ENCODE assay signal across 20 cellular contexts in the genomic region with DNA sequence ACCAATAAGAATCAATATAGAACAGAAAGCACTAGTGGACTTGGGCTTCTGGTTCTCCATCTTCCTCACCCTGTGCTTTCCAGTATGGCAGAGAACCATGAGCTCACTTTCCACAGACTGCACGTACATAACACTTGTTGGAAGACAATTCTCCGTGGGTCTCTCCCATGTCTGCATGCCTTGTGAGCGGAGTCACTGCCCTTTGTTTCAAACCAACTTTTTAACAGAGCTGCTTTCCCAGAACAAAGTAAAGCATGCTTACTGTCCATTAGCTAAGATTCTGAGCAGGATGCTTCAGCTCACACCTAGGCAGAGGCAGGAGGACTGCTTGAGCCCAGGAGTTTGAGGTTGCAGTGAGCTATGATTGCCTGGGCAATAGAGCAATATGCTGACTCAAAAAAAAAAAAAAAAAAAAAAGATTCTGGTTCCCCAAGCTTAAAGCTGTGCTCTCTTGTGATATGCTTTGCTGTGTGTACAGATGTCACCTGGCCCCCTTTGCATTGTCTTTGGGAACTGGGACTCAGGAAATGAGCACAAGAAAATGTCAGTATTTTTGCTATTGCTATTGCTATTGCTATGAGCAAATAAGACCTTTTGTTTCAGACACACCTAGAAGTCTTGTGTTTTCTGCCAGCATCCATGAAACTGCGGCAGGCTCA. TPM values are rescaled to one million over a fixed set of nuclear protein-coding genes. Genes with fewer than 3 reads are reported as not detected.
DNase-seq lines count a peak whose midpoint lies in the region; ATAC-seq, FAIRE-seq and TF ChIP-seq lines count a peak whose summit lies in the region.
"Had no signal": no experiment of that assay in that cellular context is flagged by ENCODE, and none has a peak within 500 bp of the region (broad histone marks: within the 10 kb centered on the region; RNA-seq: fewer than 3 reads in every experiment).

No MANE protein-coding gene starts in this region.

- H3K27me3 ChIP-seq in WERI-Rb-1 (ENCODE audit: insufficient read depth, low read depth, severe bottlenecking) (no peaks in the 10 kb centered on the region), mesendoderm (ENCODE audit: insufficient read depth, low read length, poor library complexity) (no peaks in the 10 kb centered on the region), psoas muscle (ENCODE audit: insufficient read depth in 3 of 3, low read length in 2 of 3) (no peaks in the 10 kb centered on the region)
- H3K27me3 ChIP-seq: cardiac muscle cell had no signal

- DNase-seq in activated CD8-positive, alpha-beta memory T cell treated with anti-CD3 and anti-CD28 coated beads, Interleukin-2, amount 10 ng/mL, durations not matched to agents 7 days and 5 days, result no peak
- DNase-seq in activated CD8-positive, alpha-beta memory T cell treated with anti-CD3 and anti-CD28 coated beads, Interleukin-2, amount 50 U/mL, for 4 hours, result no peak
- no peak for DNase-seq in WERI-Rb-1
- DNase-seq in mesenteric fat pad (ENCODE audit: low spot score), result peak; percentile 8
- no peak for DNase-seq in urothelium cell line (ENCODE audit: low spot score)
- DNase-seq in NCI-H1105 (lab: John Stamatoyannopoulos, UW), result no peak
- no peak for DNase-seq in mesendoderm
- DNase-seq in psoas muscle, result no peak
- DNase-seq: activated CD4-positive, alpha-beta T cell treated with anti-CD3 and anti-CD28 coated beads for 48 hours; activated naive CD4-positive, alpha-beta T cell treated with anti-CD3 and anti-CD28 coated beads, Interleukin-2, amount 10 ng/mL, durations not matched to agents 7 days and 5 days; activated T-cell treated with anti-CD3 and anti-CD28 coated beads for 4 hours; DMS79; effector memory CD8-positive, alpha-beta T cell; left ventricle myocardium inferior; naive thymus-derived CD8-positive, alpha-beta T cell; NCI-H2029 treated with DMSO at 0.1 percent for 48 hours; NCI-H748 treated with DMSO at 0.1 percent for 48 hours; Right ventricle myocardium superior had no signal

- H3K36me3 ChIP-seq in WERI-Rb-1, result no peaks in the 10 kb centered on the region
- H3K36me3 ChIP-seq in mesendoderm (ENCODE audit: control insufficient read depth, insufficient read depth, low read length), result no peaks in the 10 kb centered on the region
- no peaks in the 10 kb centered on the region for H3K36me3 ChIP-seq in psoas muscle (ENCODE audit: insufficient read depth in 1 of 2, low read depth in 1 of 2)
- H3K36me3 ChIP-seq: cardiac muscle cell, left ventricle myocardium inferior had no signal

- H3K79me1 ChIP-seq in mesendoderm (ENCODE audit: low read length), result no peaks in the 10 kb centered on the region

- no peaks in the 10 kb centered on the region for H3K9me3 Mint-ChIP-seq in activated CD8-positive, alpha-beta memory T cell treated with anti-CD3 and anti-CD28 coated beads, Interleukin-2, amount 10 ng/mL, durations not matched to agents 7 days and 5 days (ENCODE audit: low read depth)
- H3K9me3 Mint-ChIP-seq: activated naive CD4-positive, alpha-beta T cell treated with anti-CD3 and anti-CD28 coated beads, Interleukin-2, amount 10 ng/mL, durations not matched to agents 7 days and 5 days; effector memory CD8-positive, alpha-beta T cell; naive thymus-derived CD8-positive, alpha-beta T cell had no signal

- no peak overlapping the region for H3K4ac ChIP-seq in mesendoderm (ENCODE audit: low read depth, low read length)

- H3K56ac ChIP-seq in mesendoderm (ENCODE audit: low read length), result no peak overlapping the region

- H3K18ac ChIP-seq in mesendoderm (ENCODE audit: low read length), result no peak overlapping the region

- no peak overlapping the region for H4K5ac ChIP-seq in mesendoderm (ENCODE audit: low read length)

- intact Hi-C loops in psoas muscle (cut with DNase I), result no loop called here

- no peaks in the 10 kb centered on the region for H3K27me3 Mint-ChIP-seq in activated CD8-positive, alpha-beta memory T cell treated with anti-CD3 and anti-CD28 coated beads, Interleukin-2, amount 10 ng/mL, durations not matched to agents 7 days and 5 days
- H3K27me3 Mint-ChIP-seq: effector memory CD8-positive, alpha-beta T cell had no signal

- no peak overlapping the region for H3K4me3 Mint-ChIP-seq in activated CD8-positive, alpha-beta memory T cell treated with anti-CD3 and anti-CD28 coated beads, Interleukin-2, amount 10 ng/mL, durations not matched to agents 7 days and 5 days
- H3K4me3 Mint-ChIP-seq: activated naive CD4-positive, alpha-beta T cell treated with anti-CD3 and anti-CD28 coated beads, Interleukin-2, amount 10 ng/mL, durations not matched to agents 7 days and 5 days; effector memory CD8-positive, alpha-beta T cell; naive thymus-derived CD8-positive, alpha-beta T cell had no signal

- H3K27ac ChIP-seq in WERI-Rb-1, result peak overlapping the region; percentile 34; the same call in 1 of the 2 replicates
- no peak overlapping the region for H3K27ac ChIP-seq in mesendoderm (ENCODE audit: low read depth, low read length)
- no peak overlapping the region for H3K27ac ChIP-seq in psoas muscle
- H3K27ac ChIP-seq: C4-2B, cardiac muscle cell, left ventricle myocardium inferior had no signal

- H3K4me1 ChIP-seq in mesendoderm (ENCODE audit: control insufficient read depth, low read depth, low read length) (no peaks in the 10 kb centered on the region), psoas muscle (peaks cover 20% of the 10 kb centered on the region)

- H2AK5ac ChIP-seq in mesendoderm (ENCODE audit: low read length), result no peak overlapping the region

- H3K4me2 ChIP-seq in mesendoderm (ENCODE audit: low read length), result no peak overlapping the region

- H3K9me3 ChIP-seq in WERI-Rb-1 (ENCODE audit: severe bottlenecking) (no peaks in the 10 kb centered on the region), psoas muscle (no peaks in the 10 kb centered on the region)
- H3K9me3 ChIP-seq: left ventricle myocardium inferior had no signal

- peak; percentile 23 for ATAC-seq in activated CD8-positive, alpha-beta memory T cell treated with anti-CD3 and anti-CD28 coated beads, Interleukin-2, amount 10 ng/mL, durations not matched to agents 7 days and 5 days
- no peak for ATAC-seq in psoas muscle
- ATAC-seq: effector memory CD8-positive, alpha-beta T cell; naive thymus-derived CD8-positive, alpha-beta T cell had no signal

- no peak overlapping the region for H2BK15ac ChIP-seq in mesendoderm (replicated peaks; ENCODE audit: low read depth)

- CTCF ChIA-PET in activated CD8-positive, alpha-beta memory T cell treated with anti-CD3 and anti-CD28 coated beads, Interleukin-2, amount 10 ng/mL, durations not matched to agents 7 days and 5 days (lab: Charles Lee), result interaction anchor here (1.0 to 3.2 kb wide), 8 partner anchors 9 to 30 kb away, joined by 3 to 23 read pairs (median 6); no protein-coding TSS in a partner anchor

- H3K23ac ChIP-seq in mesendoderm (ENCODE audit: low read length), result no peak overlapping the region

- no peak for TF ChIP-seq CTCF in WERI-Rb-1 (IDR thresholded peaks at IDR 0.05; ENCODE audit: low read depth, low read length)
- TF ChIP-seq CTCF in psoas muscle (IDR thresholded peaks at IDR 0.05), result no peak

- H2BK5ac ChIP-seq in mesendoderm (ENCODE audit: low read length), result no peak overlapping the region

- H2BK120ac ChIP-seq in mesendoderm (ENCODE audit: low read depth, low read length), result no peak overlapping the region

- peaks cover 3% of the 10 kb centered on the region for H3K4me1 Mint-ChIP-seq in activated CD8-positive, alpha-beta memory T cell treated with anti-CD3 and anti-CD28 coated beads, Interleukin-2, amount 10 ng/mL, durations not matched to agents 7 days and 5 days
- H3K4me1 Mint-ChIP-seq: activated naive CD4-positive, alpha-beta T cell treated with anti-CD3 and anti-CD28 coated beads, Interleukin-2, amount 10 ng/mL, durations not matched to agents 7 days and 5 days had no signal

- H3K79me2 ChIP-seq in mesendoderm (ENCODE audit: control insufficient read depth, insufficient read depth, low read length), result no peaks in the 10 kb centered on the region

- no peaks in the 10 kb centered on the region for H3K36me3 Mint-ChIP-seq in activated CD8-positive, alpha-beta memory T cell treated with anti-CD3 and anti-CD28 coated beads, Interleukin-2, amount 10 ng/mL, durations not matched to agents 7 days and 5 days
- H3K36me3 Mint-ChIP-seq: activated naive CD4-positive, alpha-beta T cell treated with anti-CD3 and anti-CD28 coated beads, Interleukin-2, amount 10 ng/mL, durations not matched to agents 7 days and 5 days had no signal

- no peak overlapping the region for H3K4me3 ChIP-seq in WERI-Rb-1 (ENCODE audit: low read depth, low read length)
- H3K4me3 ChIP-seq in mesendoderm (ENCODE audit: low read length), result no peak overlapping the region
- H3K4me3 ChIP-seq in psoas muscle, result no peak overlapping the region
- H3K4me3 ChIP-seq: cardiac muscle cell, left ventricle myocardium inferior had no signal

- peak; percentile 55 for FAIRE-seq in urothelium cell line (lab: Jason Lieb, UNC)

- no CpG with 5 or more reads among the region's 4 CpGs for WGBS in mesendoderm (ENCODE audit: extremely low coverage, insufficient coverage, low lambda C conversion rate)
- WGBS in psoas muscle, 3 donors, result 84 to 92% (median 91%) methylated on average over 4 of the region's 4 CpGs

- H3K27ac Mint-ChIP-seq in activated CD8-positive, alpha-beta memory T cell treated with anti-CD3 and anti-CD28 coated beads, Interleukin-2, amount 10 ng/mL, durations not matched to agents 7 days and 5 days, result no peak overlapping the region
- H3K27ac Mint-ChIP-seq: activated naive CD4-positive, alpha-beta T cell treated with anti-CD3 and anti-CD28 coated beads, Interleukin-2, amount 10 ng/mL, durations not matched to agents 7 days and 5 days; effector memory CD8-positive, alpha-beta T cell had no signal

- no peak overlapping the region for H3K9ac ChIP-seq in mesendoderm (ENCODE audit: low read length)

- H4K8ac ChIP-seq in mesendoderm (ENCODE audit: low read depth, low read length), result no peak overlapping the region

RNA-seq across cellular contexts. Expression of gene PTGR2, which starts 54.6 kb away (rescaled TPM):
- 1 to 10 TPM; 1.6 to 3.5 TPM for total RNA-seq in activated CD8-positive, alpha-beta memory T cell treated with anti-CD3 and anti-CD28 coated beads, Interleukin-2, amount 10 ng/mL, durations not matched to agents 7 days and 5 days
- total RNA-seq in mesenteric fat pad (7.3 TPM), psoas muscle (10 to 100 TPM; 12.3 to 23.8 (median 20.4) TPM)
- 11.1 TPM for polyA plus RNA-seq in mesendoderm (2013, experiment 1 of 2)
- polyA plus RNA-seq in mesendoderm (2013, experiment 2 of 2), result 12.3 TPM
- polyA plus RNA-seq in psoas muscle, result 10 to 100 TPM in 2 of 3 donors, 1 to 10 TPM in 1; 7.9 to 11.5 (median 11.2) TPM
